ENCODE assay signal across 14 cellular contexts in genomic region chr6:7628915-7629314, GRCh38. TPM values are rescaled to one million over a fixed set of nuclear protein-coding genes. Genes with fewer than 3 reads are reported as not detected.
DNase-seq lines count a peak whose midpoint lies in the region; ATAC-seq and TF ChIP-seq lines count a peak whose summit lies in the region.
"Had no signal": no experiment of that assay in that cellular context is flagged by ENCODE, and none has a peak within 500 bp of the region (broad histone marks: within the 10 kb centered on the region; RNA-seq: fewer than 3 reads in every experiment).

No MANE protein-coding gene starts in this region.

- ATAC-seq in left ventricle myocardium superior (peak; percentile 69), Right ventricle myocardium superior (ENCODE audit: poor library complexity) (no peak), IMR-90 (ENCODE audit: low read depth) (no peak), HG03342 (IDR thresholded peaks at IDR 0.05; ENCODE audit: unreplicated experiment) (no peak)
- ATAC-seq: K562 had no signal

- 89% methylated on average over 5 of the region's 12 CpGs; no CpG with 5 or more reads in 1 of the 2 experiments for WGBS in IMR-90 (ENCODE audit: extremely low coverage in 2 of 2, insufficient read length in 1 of 2), 2 experiments

- no peak overlapping the region for H4K91ac ChIP-seq in IMR-90 (ENCODE audit: insufficient read depth, low read depth, low read length)

- H4K8ac ChIP-seq in IMR-90 (ENCODE audit: low read depth in 2 of 2, low read length in 2 of 2) = no peak overlapping the region

- no peak overlapping the region for H2AFZ ChIP-seq in IMR-90 (replicated peaks; ENCODE audit: low read length, poor library complexity)

- no peaks in the 10 kb centered on the region for H3K79me1 ChIP-seq in IMR-90 (ENCODE audit: low read depth in 1 of 2, low read length in 2 of 2)

- no peak overlapping the region for H2BK5ac ChIP-seq in IMR-90 (ENCODE audit: low read depth, low read length, poor library complexity, severe bottlenecking)

- H3K18ac ChIP-seq in IMR-90 (ENCODE audit: low read depth, low read length) = no peak overlapping the region

- H3K56ac ChIP-seq in IMR-90 (ENCODE audit: extremely low read depth, insufficient read depth, low read length) = no peak overlapping the region

- no peak for TF ChIP-seq CTCF in IMR-90 (conservative IDR thresholded peaks at IDR 0.05; ENCODE audit: low read depth, low read length)

- H2BK15ac ChIP-seq in IMR-90 (ENCODE audit: low read depth, low read length) = no peak overlapping the region

- H3K4me3 ChIP-seq in IMR-90 (ENCODE audit: insufficient read depth, low read depth, low read length) = no peak overlapping the region
- H3K4me3 ChIP-seq: BLaER1, HAP-1, K562 had no signal

- 0 out of 2 replicates have a peak overlapping the region, but pooled peaks have one; percentile 18 for H2AK5ac ChIP-seq in IMR-90 (ENCODE audit: low read depth, low read length)

- no peaks in the 10 kb centered on the region for H4K20me1 ChIP-seq in IMR-90 (ENCODE audit: insufficient read depth, low read length)
- H4K20me1 ChIP-seq: BLaER1 had no signal

- no peak overlapping the region for H3K23ac ChIP-seq in IMR-90 (ENCODE audit: low read depth, low read length)

- H4K5ac ChIP-seq in IMR-90 (ENCODE audit: low read depth, low read length) = no peak overlapping the region

- no peak overlapping the region for H3K14ac ChIP-seq in IMR-90 (replicated peaks; ENCODE audit: low read depth, low read length)

- no peaks in the 10 kb centered on the region for H3K9me1 ChIP-seq in IMR-90 (ENCODE audit: insufficient read depth, low read length)

- CTCF ChIA-PET in IMR-90 (lab: Yijun Ruan, JAX) = no interaction called here

- dilution Hi-C loops in IMR-90 (cut with HindIII; ENCODE audit: low sequenced_read_pairs, unreplicated experiment) = no loop called here

- no peaks in the 10 kb centered on the region for H3K9me3 ChIP-seq in IMR-90 (ENCODE audit: control insufficient read depth, insufficient read depth, low read length)
- H3K9me3 ChIP-seq: BLaER1, HAP-1 had no signal

- DNase-seq in left ventricle myocardium superior (no peak), Right ventricle myocardium superior (no peak), IMR-90 (no peak), fibroblast of the conjunctiva (ENCODE audit: low read depth) (peak; percentile 14), NCI-H128 (lab: John Stamatoyannopoulos, UW; ENCODE audit: unreplicated experiment) (no peak)
- no peak for DNase-seq in stimulated activated naive CD4-positive, alpha-beta T cell treated with Interleukin-2 at 50 U/mL for 16 hours (lab: John Stamatoyannopoulos, UW)
- DNase-seq: CD4-positive, alpha-beta memory T cell; DMS153; DMS79; GDM1 had no signal

- no peaks in the 10 kb centered on the region for H3K36me3 ChIP-seq in IMR-90 (ENCODE audit: control insufficient read depth, insufficient read depth, low read length)
- H3K36me3 ChIP-seq: BLaER1, HAP-1 had no signal

- no peak for TF ChIP-seq RAD21 in IMR-90 (IDR thresholded peaks at IDR 0.05; ENCODE audit: low read length)

- in situ Hi-C loops in IMR-90 (cut with MboI; ENCODE audit: low sequenced_read_pairs) = no loop called here

- intact Hi-C loops in left ventricle myocardium superior (cut with micrococcal nuclease) = no loop called here
- intact Hi-C loops in Right ventricle myocardium superior (cut with DNase I) = no loop called here
- intact Hi-C loops in IMR-90 (cut with micrococcal nuclease) = no loop called here

- H3K4me2 ChIP-seq in IMR-90 (ENCODE audit: low read depth, low read length) = no peak overlapping the region
- H3K4me2 ChIP-seq: BLaER1 had no signal

- no peak overlapping the region for H3K27ac ChIP-seq in IMR-90 (ENCODE audit: insufficient read depth, low read length)
- H3K27ac ChIP-seq: BLaER1 had no signal

- no peak overlapping the region for H2BK20ac ChIP-seq in IMR-90 (ENCODE audit: low read depth, low read length)

- no peak overlapping the region for H3K4ac ChIP-seq in IMR-90 (ENCODE audit: low read depth, low read length)

- POLR2A ChIA-PET in IMR-90 (lab: Charles Lee; ENCODE audit: unreplicated experiment) = no interaction called here

- no peak for TF ChIP-seq POLR2A in IMR-90 (IDR thresholded peaks at IDR 0.05; ENCODE audit: low read depth, low read length)

- no peak overlapping the region for H2AK9ac ChIP-seq in IMR-90 (replicated peaks; ENCODE audit: low read depth, low read length, poor library complexity)

- H3K27me3 ChIP-seq in IMR-90 (ENCODE audit: control insufficient read depth, insufficient read depth, low read length) = peaks cover 6% of the 10 kb centered on the region; the same call in 1 of the 2 replicates
- H3K27me3 ChIP-seq: BLaER1 had no signal

- no TSS peak for BruUV-seq in IMR-90 (replicated peaks; lab: Mats Ljungman, UMichigan)

- H3K9ac ChIP-seq in IMR-90 (ENCODE audit: low read depth, low read length) = no peak overlapping the region
- H3K9ac ChIP-seq: BLaER1 had no signal

- 0 out of 2 replicates have a peak, but pooled peaks cover 4% of the 10 kb centered on the region for H3K4me1 ChIP-seq in IMR-90 (ENCODE audit: control insufficient read depth, insufficient read depth, low read length)
- H3K4me1 ChIP-seq: BLaER1 had no signal

- H2BK120ac ChIP-seq in IMR-90 (ENCODE audit: low read depth, low read length) = no peak overlapping the region

TF ChIP-seq in IMR-90, 13 proteins besides CTCF, POLR2A, EP300 and RAD21:
- no peak for TF ChIP-seq SMC3 (IDR thresholded peaks at IDR 0.05; ENCODE audit: low read depth, low read length)

RNA-seq across cellular contexts. Expression of gene SNRNP48, which starts 38.9 kb away (rescaled TPM):
- total RNA-seq in left ventricle myocardium superior (17.3 TPM), Right ventricle myocardium superior (17.5 TPM), IMR-90 (2012; rRNA removed) (5.2 and 9.4 TPM in 2 replicates)
- polyA plus RNA-seq in IMR-90 (2012; rRNA removed) = 4.0 and 6.2 TPM in 2 replicates
- polyA plus RNA-seq in IMR-90 (2012; cell fraction: cytosol; rRNA removed) = 0.92 and 1.0 TPM in 2 replicates
- polyA plus RNA-seq in IMR-90 (2012; cell fraction: nucleus; rRNA removed; ENCODE audit: low replicate concordance) = 3.8 and 13.3 TPM in 2 replicates
